Comparison of ENCODE assay signal across 17 cellular contexts in genomic region chr3:59641169-59641914, GRCh38.
DNase-seq lines count a peak whose midpoint lies in the region; ATAC-seq and TF ChIP-seq lines count a peak whose summit lies in the region.
"Had no signal": no experiment of that assay in that cellular context is flagged by ENCODE, and none has a peak within 500 bp of the region (broad histone marks: within the 10 kb centered on the region; RNA-seq: fewer than 3 reads in every experiment).

No MANE protein-coding gene starts in this region.

- peak overlapping the region in 1 of 2 donors; percentile 40 for H3K27ac ChIP-seq in coronary artery
- no peak overlapping the region for H3K27ac ChIP-seq in right cardiac atrium (ENCODE audit: low read length)
- no peak overlapping the region for H3K27ac ChIP-seq in sigmoid colon
- H3K27ac ChIP-seq: SJCRH30 had no signal

- 37% methylated on average over 7 of the region's 7 CpGs for WGBS in right cardiac atrium
- WGBS in sigmoid colon, 2 donors, result 70 to 73% methylated on average over 7 of the region's 7 CpGs

- TF ChIP-seq CTCF in coronary artery (IDR thresholded peaks at IDR 0.05) (no peak), sigmoid colon (IDR thresholded peaks at IDR 0.05) (no peak)

- H3K4me1 ChIP-seq in right cardiac atrium (ENCODE audit: control insufficient read depth, insufficient read depth, low read length), result no peaks in the 10 kb centered on the region
- no peaks in the 10 kb centered on the region for H3K4me1 ChIP-seq in sigmoid colon
- H3K4me1 ChIP-seq: Caco-2, SJCRH30 had no signal

- ATAC-seq in right cardiac atrium (peak; percentile 90 to 96), GM21576 (IDR thresholded peaks at IDR 0.05; ENCODE audit: unreplicated experiment) (no peak), GM18907 (IDR thresholded peaks at IDR 0.05; ENCODE audit: unreplicated experiment) (no peak)
- ATAC-seq: left colon had no signal

- no peak for TF ChIP-seq POLR2A in sigmoid colon (IDR thresholded peaks at IDR 0.05)

- no peaks in the 10 kb centered on the region for H3K36me3 ChIP-seq in sigmoid colon
- H3K36me3 ChIP-seq: SJCRH30 had no signal

- TF ChIP-seq EP300 in sigmoid colon (IDR thresholded peaks at IDR 0.05), result no peak

- intact Hi-C loops in right cardiac atrium (cut with DNase I) (no loop called here), sigmoid colon (cut with DNase I) (no loop called here)

- H3K9me3 ChIP-seq in right cardiac atrium (ENCODE audit: control insufficient read depth, low read length), result no peaks in the 10 kb centered on the region
- H3K9me3 ChIP-seq in sigmoid colon, result no peaks in the 10 kb centered on the region
- H3K9me3 ChIP-seq: Caco-2, SJCRH30 had no signal

- DNase-seq in GM03348 (ENCODE audit: low spot score) (peak; percentile 79), coronary artery (ENCODE audit: low spot score) (peak; percentile 81), right cardiac atrium (peak; percentile 66 to 80 (median 69)), sigmoid colon (peak; percentile 72), NOMO-1 treated with DMSO at 0.1 percent for 48 hours (lab: John Stamatoyannopoulos, UW; ENCODE audit: unreplicated experiment) (no peak)
- DNase-seq in effector CD4-positive, alpha-beta T cell, result no peak
- DNase-seq: activated effector memory CD4-positive, alpha-beta T cell treated with anti-CD3 and anti-CD28 coated beads, Interleukin-2, amount 50 U/mL, for 16 hours; Caco-2; erythroblast; left colon; MM.1S; naive B cell; NCI-H187; NCI-H510A; SJCRH30 had no signal

- H3K4me3 ChIP-seq in coronary artery (no peak overlapping the region), right cardiac atrium (ENCODE audit: low read length) (no peak overlapping the region), sigmoid colon (no peak overlapping the region)
- H3K4me3 ChIP-seq: SJCRH30 had no signal

- H3K27me3 ChIP-seq in right cardiac atrium (ENCODE audit: control insufficient read depth, insufficient read depth) (no peaks in the 10 kb centered on the region), sigmoid colon (peaks cover 0 to 15% (median 0%) of the 10 kb centered on the region in 3 donors)
- H3K27me3 ChIP-seq: SJCRH30 had no signal

Comparison
In these comparisons a context has a peak if more than half of its experiments do, and no peak if none do; other contexts are left out.
1. DNase-seq: peak in GM03348 (single experiment), coronary artery (single experiment), right cardiac atrium (3 of 3) and sigmoid colon (single experiment); none in NOMO-1 treated with DMSO at 0.1 percent for 48 hours (single experiment) and effector CD4-positive, alpha-beta T cell (single experiment).
2. ATAC-seq: peak in right cardiac atrium (2 of 2); none in GM21576 (single experiment) and GM18907 (single experiment).